In genomic region chr14:93974833-93975232, GRCh38 we compare ENCODE assay signal across 1 cellular context.
TF ChIP-seq lines count a peak whose summit lies in the region.

No MANE protein-coding gene starts in this region.

TF ChIP-seq in H1, 55 proteins besides CTCF, POLR2A, EP300 and RAD21:
- TF ChIP-seq SIRT6 (IDR thresholded peaks at IDR 0.05; ENCODE audit: low read length) (no peak), NANOG (IDR thresholded peaks at IDR 0.05; ENCODE audit: insufficient read depth, low read depth, low read length, poor library complexity, severe bottlenecking) (no peak), TCF12 (IDR thresholded peaks at IDR 0.05; ENCODE audit: low read depth, low read length) (no peak)
TF ChIP-seq in H1: peak in this region for 0.
